23 cellular contexts compared by ENCODE assay signal in the genomic region with DNA sequence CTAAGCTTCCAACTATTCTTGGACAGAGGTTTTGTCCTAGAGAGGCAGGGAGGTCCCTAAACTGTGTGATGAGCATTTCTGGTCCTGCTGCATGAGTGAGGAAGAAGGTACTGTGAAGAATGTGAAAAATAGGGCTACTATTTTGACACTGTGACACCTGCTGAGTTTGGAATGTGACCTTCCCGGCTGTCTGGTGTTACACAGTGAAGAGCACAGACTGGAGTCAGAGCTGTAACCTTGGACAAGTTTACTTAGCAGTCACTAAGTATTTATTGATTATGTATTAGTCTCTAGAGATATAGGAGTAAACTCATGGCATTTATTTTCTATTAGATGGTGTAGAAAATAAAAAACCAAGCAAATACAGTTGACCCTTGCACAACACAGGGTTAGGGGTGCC. TPM values are rescaled to one million over a fixed set of nuclear protein-coding genes. Genes with fewer than 3 reads are reported as not detected.
A peak's percentile ranks its signal among the peaks of the same experiment; 100 is the strongest.
DNase-seq lines count a peak whose midpoint lies in the region; ATAC-seq and TF ChIP-seq lines count a peak whose summit lies in the region.
"Had no signal": no experiment of that assay in that cellular context is flagged by ENCODE, and none has a peak within 500 bp of the region (broad histone marks: within the 10 kb centered on the region; RNA-seq: fewer than 3 reads in every experiment).

No MANE protein-coding gene starts in this region.

- H3K36me3 ChIP-seq in iPS-20b (ENCODE audit: insufficient read depth, low read depth, low read length) (no peaks in the 10 kb centered on the region), neural progenitor cell (no peaks in the 10 kb centered on the region)
- H3K36me3 ChIP-seq: esophagus muscularis mucosa, spleen, uterus had no signal

- H3K27ac ChIP-seq in iPS-20b (ENCODE audit: low read length) (no peak overlapping the region), neural progenitor cell (no peak overlapping the region)
- H3K27ac ChIP-seq: coronary artery, esophagus muscularis mucosa, hepatocyte, spleen, testis, uterus had no signal

- no peak overlapping the region for H3K4me2 ChIP-seq in neural progenitor cell
- H3K4me2 ChIP-seq: hepatocyte, SK-N-SH had no signal

- no peaks in the 10 kb centered on the region for H4K20me1 ChIP-seq in neural progenitor cell (ENCODE audit: low read depth)

- DNase-seq in ELF-1 (ENCODE audit: low read depth, low spot score), result peak; percentile 55
- peak; percentile 20 for DNase-seq in neural progenitor cell (ENCODE audit: low spot score)
- no peak for DNase-seq in activated naive CD4-positive, alpha-beta T cell treated with Interleukin-2 at 50 U/mL for 16 hours
- no peak for DNase-seq in activated naive CD8-positive, alpha-beta T cell treated with anti-CD3 and anti-CD28 coated beads for 36 hours
- DNase-seq: activated CD4-positive, alpha-beta T cell treated with anti-CD3 and anti-CD28 coated beads, Interleukin-2, amount 10 ng/mL, durations not matched to agents 24 days and 14 days; activated naive CD4-positive, alpha-beta T cell treated with anti-CD3 and anti-CD28 coated beads, Interleukin-2, amount 50 U/mL, for 16 hours; naive thymus-derived CD8-positive, alpha-beta T cell; NCI-H1048; NCI-H1930; NCI-H774; stimulated activated CD4-positive, alpha-beta T cell treated with anti-CD3 and anti-CD28 coated beads, Interleukin-4, amount 100 ng/mL, for 24 hours; stimulated activated naive CD4-positive, alpha-beta T cell; T-helper 2 cell; testis; uterus had no signal

- no peak overlapping the region for H2AFZ ChIP-seq in neural progenitor cell (replicated peaks)
- H2AFZ ChIP-seq: hepatocyte had no signal

- ATAC-seq in GM21786 (IDR thresholded peaks at IDR 0.05; ENCODE audit: unreplicated experiment), result no peak
- ATAC-seq: naive thymus-derived CD8-positive, alpha-beta T cell had no signal

- H3K9me3 ChIP-seq in iPS-20b (ENCODE audit: insufficient read depth, low read depth, low read length) (no peaks in the 10 kb centered on the region), neural progenitor cell (ENCODE audit: low read depth) (no peaks in the 10 kb centered on the region)
- H3K9me3 ChIP-seq: esophagus muscularis mucosa, SK-N-SH, spleen, testis, uterus had no signal

- no peak overlapping the region for H3K27ac Mint-ChIP-seq in neural progenitor cell
- H3K27ac Mint-ChIP-seq in activated naive CD8-positive, alpha-beta T cell treated with anti-CD3 and anti-CD28 coated beads for 36 hours, result no peak overlapping the region
- H3K27ac Mint-ChIP-seq: activated CD4-positive, alpha-beta T cell treated with anti-CD3 and anti-CD28 coated beads, Interleukin-2, amount 10 ng/mL, durations not matched to agents 24 days and 14 days had no signal

- H3K4me1 Mint-ChIP-seq in neural progenitor cell, result peaks cover 19% of the 10 kb centered on the region
- peaks cover 12% of the 10 kb centered on the region for H3K4me1 Mint-ChIP-seq in activated naive CD8-positive, alpha-beta T cell treated with anti-CD3 and anti-CD28 coated beads for 36 hours

- TF ChIP-seq EP300 in Ishikawa (IDR thresholded peaks at IDR 0.05; ENCODE audit: borderline replicate concordance), result no peak

- no peak for TF ChIP-seq CTCF in neural progenitor cell (IDR thresholded peaks at IDR 0.05)

- no peaks in the 10 kb centered on the region for H3F3A ChIP-seq in neural progenitor cell (ENCODE audit: low read depth)

- no peak overlapping the region for H3K9ac ChIP-seq in iPS-20b (ENCODE audit: low read depth, low read length)
- H3K9ac ChIP-seq in neural progenitor cell, result no peak overlapping the region
- H3K9ac ChIP-seq: SK-N-SH had no signal

- H3K4me3 Mint-ChIP-seq in neural progenitor cell, result no peak overlapping the region
- no peak overlapping the region for H3K4me3 Mint-ChIP-seq in activated naive CD8-positive, alpha-beta T cell treated with anti-CD3 and anti-CD28 coated beads for 36 hours
- H3K4me3 Mint-ChIP-seq: activated CD4-positive, alpha-beta T cell treated with anti-CD3 and anti-CD28 coated beads, Interleukin-2, amount 10 ng/mL, durations not matched to agents 24 days and 14 days; naive thymus-derived CD8-positive, alpha-beta T cell had no signal

- no peaks in the 10 kb centered on the region for H3K79me2 ChIP-seq in neural progenitor cell (ENCODE audit: low read depth)
- H3K79me2 ChIP-seq: hepatocyte had no signal

- no peaks in the 10 kb centered on the region for H3K36me3 Mint-ChIP-seq in neural progenitor cell
- peaks cover under 1% of the 10 kb centered on the region for H3K36me3 Mint-ChIP-seq in activated naive CD8-positive, alpha-beta T cell treated with anti-CD3 and anti-CD28 coated beads for 36 hours

- H3K27me3 Mint-ChIP-seq in neural progenitor cell (ENCODE audit: insufficient read depth, low read depth), result peaks cover 16% of the 10 kb centered on the region
- H3K27me3 Mint-ChIP-seq in activated naive CD8-positive, alpha-beta T cell treated with anti-CD3 and anti-CD28 coated beads for 36 hours, result no peaks in the 10 kb centered on the region
- H3K27me3 Mint-ChIP-seq: activated CD4-positive, alpha-beta T cell treated with anti-CD3 and anti-CD28 coated beads, Interleukin-2, amount 10 ng/mL, durations not matched to agents 24 days and 14 days; naive thymus-derived CD8-positive, alpha-beta T cell had no signal

- H3K4me3 ChIP-seq in iPS-20b (ENCODE audit: low read length) (0 out of 2 replicates have a peak overlapping the region, but pooled peaks have one; percentile 17), neural progenitor cell (no peak overlapping the region)
- H3K4me3 ChIP-seq: coronary artery, esophagus muscularis mucosa, hepatocyte, spleen, testis, uterus had no signal

- no peaks in the 10 kb centered on the region for H3K9me3 Mint-ChIP-seq in neural progenitor cell
- no peaks in the 10 kb centered on the region for H3K9me3 Mint-ChIP-seq in activated naive CD8-positive, alpha-beta T cell treated with anti-CD3 and anti-CD28 coated beads for 36 hours
- H3K9me3 Mint-ChIP-seq: activated CD4-positive, alpha-beta T cell treated with anti-CD3 and anti-CD28 coated beads, Interleukin-2, amount 10 ng/mL, durations not matched to agents 24 days and 14 days; naive thymus-derived CD8-positive, alpha-beta T cell had no signal

- H3K27me3 ChIP-seq in iPS-20b (ENCODE audit: insufficient read depth, low read length) (no peaks in the 10 kb centered on the region; the same call in 1 of the 2 replicates), neural progenitor cell (no peaks in the 10 kb centered on the region)
- H3K27me3 ChIP-seq: hepatocyte, testis, uterus had no signal

- TF ChIP-seq RAD21 in Ishikawa (IDR thresholded peaks at IDR 0.05; ENCODE audit: low read depth), result no peak; the same call in 1 of the 2 replicates

- H3K4me1 ChIP-seq in iPS-20b (ENCODE audit: insufficient read depth, low read length), result peaks cover 18% of the 10 kb centered on the region
- no peaks in the 10 kb centered on the region for H3K4me1 ChIP-seq in neural progenitor cell
- H3K4me1 ChIP-seq: esophagus muscularis mucosa, spleen, testis, uterus had no signal

TF ChIP-seq in Ishikawa, 13 proteins besides CTCF, POLR2A, EP300 and RAD21:
- no peak for TF ChIP-seq YY1 (IDR thresholded peaks at IDR 0.05; ENCODE audit: low read depth)
- no peak for TF ChIP-seq FOXM1 (IDR thresholded peaks at IDR 0.05; ENCODE audit: borderline replicate concordance, low read depth)
- peak; percentile 98 for TF ChIP-seq TEAD4 (IDR thresholded peaks at IDR 0.05)
- TF ChIP-seq TCF12 (IDR thresholded peaks at IDR 0.05; ENCODE audit: low read depth), result 0 out of 2 replicates have a peak, but pooled peaks have one; percentile 32
TF ChIP-seq in Ishikawa: peak in this region for 2.

RNA-seq across cellular contexts. Expression of gene GOLGA7B, which starts 12.3 kb away (rescaled TPM):
- 0.09 TPM in 1 of 2 replicates, not detected in the other for total RNA-seq in neural progenitor cell (ENCODE audit: low replicate concordance)
- under 1 TPM; 0.80 to 0.90 TPM for total RNA-seq in activated naive CD8-positive, alpha-beta T cell treated with anti-CD3 and anti-CD28 coated beads for 36 hours

Comparison
In these comparisons a context has a peak if more than half of its experiments do, and no peak if none do; other contexts are left out.
1. DNase-seq: peak in ELF-1 (single experiment) and neural progenitor cell (single experiment); none in activated naive CD4-positive, alpha-beta T cell treated with Interleukin-2 at 50 U/mL for 16 hours (single experiment) and activated naive CD8-positive, alpha-beta T cell treated with anti-CD3 and anti-CD28 coated beads for 36 hours (single experiment).